ENCODE assay signal across 1 cellular context in the genomic region with DNA sequence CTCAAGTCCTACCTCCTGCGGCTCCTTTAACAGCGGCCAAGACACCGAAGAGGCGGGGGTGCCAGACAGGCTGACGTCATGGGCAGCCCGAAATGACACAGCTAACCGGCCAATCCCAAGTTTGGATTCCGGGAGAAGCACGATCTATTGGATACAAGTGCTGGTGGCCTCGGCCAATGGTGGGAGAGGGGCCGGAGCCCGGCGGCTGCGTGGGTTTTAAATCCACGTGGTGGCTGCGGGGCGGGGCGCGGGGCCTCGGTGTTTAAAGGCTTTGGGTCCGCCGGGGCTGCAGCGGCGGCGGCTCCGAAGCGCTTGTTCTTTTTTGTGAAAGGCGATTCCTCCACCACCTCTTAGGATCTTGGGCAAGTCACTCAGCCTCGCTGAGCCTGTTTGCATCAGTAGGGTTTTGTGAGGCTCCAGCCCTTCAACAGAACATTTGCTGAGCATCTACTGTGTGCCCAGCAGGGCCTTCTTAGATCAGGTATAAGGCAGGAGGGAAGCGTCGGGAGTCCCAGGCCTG.
TF ChIP-seq lines count a peak whose summit lies in the region.

No MANE protein-coding gene starts in this region.

TF ChIP-seq in H1, 55 proteins besides CTCF, POLR2A, EP300 and RAD21 (continued from another document):
- TF ChIP-seq, protein P1, sequence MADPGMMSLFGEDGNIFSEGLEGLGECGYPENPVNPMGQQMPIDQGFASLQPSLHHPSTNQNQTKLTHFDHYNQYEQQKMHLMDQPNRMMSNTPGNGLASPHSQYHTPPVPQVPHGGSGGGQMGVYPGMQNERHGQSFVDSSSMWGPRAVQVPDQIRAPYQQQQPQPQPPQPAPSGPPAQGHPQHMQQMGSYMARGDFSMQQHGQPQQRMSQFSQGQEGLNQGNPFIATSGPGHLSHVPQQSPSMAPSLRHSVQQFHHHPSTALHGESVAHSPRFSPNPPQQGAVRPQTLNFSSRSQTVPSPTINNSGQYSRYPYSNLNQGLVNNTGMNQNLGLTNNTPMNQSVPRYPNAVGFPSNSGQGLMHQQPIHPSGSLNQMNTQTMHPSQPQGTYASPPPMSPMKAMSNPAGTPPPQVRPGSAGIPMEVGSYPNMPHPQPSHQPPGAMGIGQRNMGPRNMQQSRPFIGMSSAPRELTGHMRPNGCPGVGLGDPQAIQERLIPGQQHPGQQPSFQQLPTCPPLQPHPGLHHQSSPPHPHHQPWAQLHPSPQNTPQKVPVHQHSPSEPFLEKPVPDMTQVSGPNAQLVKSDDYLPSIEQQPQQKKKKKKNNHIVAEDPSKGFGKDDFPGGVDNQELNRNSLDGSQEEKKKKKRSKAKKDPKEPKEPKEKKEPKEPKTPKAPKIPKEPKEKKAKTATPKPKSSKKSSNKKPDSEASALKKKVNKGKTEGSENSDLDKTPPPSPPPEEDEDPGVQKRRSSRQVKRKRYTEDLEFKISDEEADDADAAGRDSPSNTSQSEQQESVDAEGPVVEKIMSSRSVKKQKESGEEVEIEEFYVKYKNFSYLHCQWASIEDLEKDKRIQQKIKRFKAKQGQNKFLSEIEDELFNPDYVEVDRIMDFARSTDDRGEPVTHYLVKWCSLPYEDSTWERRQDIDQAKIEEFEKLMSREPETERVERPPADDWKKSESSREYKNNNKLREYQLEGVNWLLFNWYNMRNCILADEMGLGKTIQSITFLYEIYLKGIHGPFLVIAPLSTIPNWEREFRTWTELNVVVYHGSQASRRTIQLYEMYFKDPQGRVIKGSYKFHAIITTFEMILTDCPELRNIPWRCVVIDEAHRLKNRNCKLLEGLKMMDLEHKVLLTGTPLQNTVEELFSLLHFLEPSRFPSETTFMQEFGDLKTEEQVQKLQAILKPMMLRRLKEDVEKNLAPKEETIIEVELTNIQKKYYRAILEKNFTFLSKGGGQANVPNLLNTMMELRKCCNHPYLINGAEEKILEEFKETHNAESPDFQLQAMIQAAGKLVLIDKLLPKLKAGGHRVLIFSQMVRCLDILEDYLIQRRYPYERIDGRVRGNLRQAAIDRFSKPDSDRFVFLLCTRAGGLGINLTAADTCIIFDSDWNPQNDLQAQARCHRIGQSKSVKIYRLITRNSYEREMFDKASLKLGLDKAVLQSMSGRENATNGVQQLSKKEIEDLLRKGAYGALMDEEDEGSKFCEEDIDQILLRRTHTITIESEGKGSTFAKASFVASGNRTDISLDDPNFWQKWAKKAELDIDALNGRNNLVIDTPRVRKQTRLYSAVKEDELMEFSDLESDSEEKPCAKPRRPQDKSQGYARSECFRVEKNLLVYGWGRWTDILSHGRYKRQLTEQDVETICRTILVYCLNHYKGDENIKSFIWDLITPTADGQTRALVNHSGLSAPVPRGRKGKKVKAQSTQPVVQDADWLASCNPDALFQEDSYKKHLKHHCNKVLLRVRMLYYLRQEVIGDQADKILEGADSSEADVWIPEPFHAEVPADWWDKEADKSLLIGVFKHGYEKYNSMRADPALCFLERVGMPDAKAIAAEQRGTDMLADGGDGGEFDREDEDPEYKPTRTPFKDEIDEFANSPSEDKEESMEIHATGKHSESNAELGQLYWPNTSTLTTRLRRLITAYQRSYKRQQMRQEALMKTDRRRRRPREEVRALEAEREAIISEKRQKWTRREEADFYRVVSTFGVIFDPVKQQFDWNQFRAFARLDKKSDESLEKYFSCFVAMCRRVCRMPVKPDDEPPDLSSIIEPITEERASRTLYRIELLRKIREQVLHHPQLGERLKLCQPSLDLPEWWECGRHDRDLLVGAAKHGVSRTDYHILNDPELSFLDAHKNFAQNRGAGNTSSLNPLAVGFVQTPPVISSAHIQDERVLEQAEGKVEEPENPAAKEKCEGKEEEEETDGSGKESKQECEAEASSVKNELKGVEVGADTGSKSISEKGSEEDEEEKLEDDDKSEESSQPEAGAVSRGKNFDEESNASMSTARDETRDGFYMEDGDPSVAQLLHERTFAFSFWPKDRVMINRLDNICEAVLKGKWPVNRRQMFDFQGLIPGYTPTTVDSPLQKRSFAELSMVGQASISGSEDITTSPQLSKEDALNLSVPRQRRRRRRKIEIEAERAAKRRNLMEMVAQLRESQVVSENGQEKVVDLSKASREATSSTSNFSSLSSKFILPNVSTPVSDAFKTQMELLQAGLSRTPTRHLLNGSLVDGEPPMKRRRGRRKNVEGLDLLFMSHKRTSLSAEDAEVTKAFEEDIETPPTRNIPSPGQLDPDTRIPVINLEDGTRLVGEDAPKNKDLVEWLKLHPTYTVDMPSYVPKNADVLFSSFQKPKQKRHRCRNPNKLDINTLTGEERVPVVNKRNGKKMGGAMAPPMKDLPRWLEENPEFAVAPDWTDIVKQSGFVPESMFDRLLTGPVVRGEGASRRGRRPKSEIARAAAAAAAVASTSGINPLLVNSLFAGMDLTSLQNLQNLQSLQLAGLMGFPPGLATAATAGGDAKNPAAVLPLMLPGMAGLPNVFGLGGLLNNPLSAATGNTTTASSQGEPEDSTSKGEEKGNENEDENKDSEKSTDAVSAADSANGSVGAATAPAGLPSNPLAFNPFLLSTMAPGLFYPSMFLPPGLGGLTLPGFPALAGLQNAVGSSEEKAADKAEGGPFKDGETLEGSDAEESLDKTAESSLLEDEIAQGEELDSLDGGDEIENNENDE (IDR thresholded peaks at IDR 0.05; ENCODE audit: insufficient replicate concordance, low read length), result no peak
- 0 out of 2 replicates have a peak, but pooled peaks have one; percentile 14 for TF ChIP-seq TBP (IDR thresholded peaks at IDR 0.05; ENCODE audit: low read depth, low read length)
- peak in 1 of 2 experiments; percentile 85; a peak in 2 of 4 replicates for TF ChIP-seq HDAC2 (IDR thresholded peaks at IDR 0.05; ENCODE audit: borderline replicate concordance in 1 of 2, low read depth in 2 of 2, low read length in 2 of 2)
- TF ChIP-seq CHD2 (IDR thresholded peaks at IDR 0.05; ENCODE audit: low read length), result peak; percentile 76
- peak; percentile 48 for TF ChIP-seq ASH2L (IDR thresholded peaks at IDR 0.05; ENCODE audit: low read length)
- peak; percentile 90 for TF ChIP-seq CREB1 (IDR thresholded peaks at IDR 0.05)
- no peak for TF ChIP-seq BRCA1 (IDR thresholded peaks at IDR 0.05; ENCODE audit: low read depth, low read length)
- TF ChIP-seq BACH1 (IDR thresholded peaks at IDR 0.05; ENCODE audit: low read length), result peak; percentile 52; the same call in 1 of the 2 replicates
- TF ChIP-seq, protein P2, sequence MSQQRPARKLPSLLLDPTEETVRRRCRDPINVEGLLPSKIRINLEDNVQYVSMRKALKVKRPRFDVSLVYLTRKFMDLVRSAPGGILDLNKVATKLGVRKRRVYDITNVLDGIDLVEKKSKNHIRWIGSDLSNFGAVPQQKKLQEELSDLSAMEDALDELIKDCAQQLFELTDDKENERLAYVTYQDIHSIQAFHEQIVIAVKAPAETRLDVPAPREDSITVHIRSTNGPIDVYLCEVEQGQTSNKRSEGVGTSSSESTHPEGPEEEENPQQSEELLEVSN (IDR thresholded peaks at IDR 0.05), result peak; percentile 88
- no peak for TF ChIP-seq SRF (IDR thresholded peaks at IDR 0.05; ENCODE audit: low read depth, low read length)
- TF ChIP-seq PHF8 (conservative IDR thresholded peaks at IDR 0.05; ENCODE audit: low read depth, low read length), result 0 out of 2 replicates have a peak, but pooled peaks have one; percentile 19
- 0 out of 2 replicates have a peak, but pooled peaks have one; percentile 30 for TF ChIP-seq TAF1 (IDR thresholded peaks at IDR 0.05; ENCODE audit: low read depth, low read length)
- TF ChIP-seq SP1 (IDR thresholded peaks at IDR 0.05; ENCODE audit: low read depth, low read length), result peak; percentile 96
- TF ChIP-seq KDM1A (IDR thresholded peaks at IDR 0.05; ENCODE audit: borderline replicate concordance, low read length), result 0 out of 2 replicates have a peak, but pooled peaks have one; percentile 15
- TF ChIP-seq HDAC6 (IDR thresholded peaks at IDR 0.05; ENCODE audit: low read depth, low read length), result no peak
- peak; percentile 62; the same call in 1 of the 2 replicates for TF ChIP-seq SP2 (IDR thresholded peaks at IDR 0.05; ENCODE audit: low read length)
- TF ChIP-seq CHD1 (IDR thresholded peaks at IDR 0.05; ENCODE audit: low read depth, low read length), result no peak
- no peak for TF ChIP-seq RFX5 (IDR thresholded peaks at IDR 0.05; ENCODE audit: borderline replicate concordance, low read depth, low read length)
- no peak for TF ChIP-seq BCL11A (IDR thresholded peaks at IDR 0.05; ENCODE audit: low read depth in 2 of 2, low read length in 2 of 2)
- TF ChIP-seq, protein P3, sequence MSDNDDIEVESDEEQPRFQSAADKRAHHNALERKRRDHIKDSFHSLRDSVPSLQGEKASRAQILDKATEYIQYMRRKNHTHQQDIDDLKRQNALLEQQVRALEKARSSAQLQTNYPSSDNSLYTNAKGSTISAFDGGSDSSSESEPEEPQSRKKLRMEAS (IDR thresholded peaks at IDR 0.05), result peak; percentile 89
